ENCODE assay signal across 8 cellular contexts in genomic region chr7:66557214-66558200, GRCh38.
A peak's percentile ranks its signal among the peaks of the same experiment; 100 is the strongest.
DNase-seq lines count a peak whose midpoint lies in the region; ATAC-seq and TF ChIP-seq lines count a peak whose summit lies in the region.

No MANE protein-coding gene starts in this region.

- H3K27ac Mint-ChIP-seq in activated T-cell treated with anti-CD3 and anti-CD28 coated beads, Interleukin-2, amount 50 U/mL, for 72 hours, result no peak overlapping the region
- H3K27ac Mint-ChIP-seq in stimulated activated naive CD8-positive, alpha-beta T cell treated with anti-CD3 and anti-CD28 coated beads, Interleukin-15, amount 100 ng/mL, for 72 hours, result no peak overlapping the region

- H3K4me2 ChIP-seq in neural cell (ENCODE audit: low read length), result no peak overlapping the region

- H3K27me3 Mint-ChIP-seq in activated T-cell treated with anti-CD3 and anti-CD28 coated beads, Interleukin-2, amount 50 U/mL, for 72 hours (ENCODE audit: low read depth), result no peaks in the 10 kb centered on the region
- H3K27me3 Mint-ChIP-seq in stimulated activated naive CD8-positive, alpha-beta T cell treated with anti-CD3 and anti-CD28 coated beads, Interleukin-15, amount 100 ng/mL, for 72 hours, result no peaks in the 10 kb centered on the region

- TF ChIP-seq CTCF in fibroblast of mammary gland (conservative IDR thresholded peaks at IDR 0.05; ENCODE audit: control insufficient read depth, insufficient read depth, low read depth, low read length) (peak; percentile 86), neural cell (IDR thresholded peaks at IDR 0.05; ENCODE audit: poor library complexity, severe bottlenecking) (peak; percentile 92)

- peak; percentile 78 for DNase-seq in ELF-1 (ENCODE audit: low read depth, low spot score)
- DNase-seq in OCI-M1 (lab: John Stamatoyannopoulos, UW), result peak; percentile 69
- peak; percentile 72 to 82 for DNase-seq in activated T-cell treated with anti-CD3 and anti-CD28 coated beads, Interleukin-2, amount 50 U/mL, for 72 hours
- DNase-seq in fibroblast of mammary gland (ENCODE audit: low read depth), result peak; percentile 43
- DNase-seq in stimulated activated naive CD8-positive, alpha-beta T cell treated with anti-CD3 and anti-CD28 coated beads, Interleukin-15, amount 100 ng/mL, for 72 hours, result peak; percentile 67 to 71

- no peaks in the 10 kb centered on the region for H3K9me2 ChIP-seq in neural cell (ENCODE audit: insufficient read depth, low read length)

- H3K9ac ChIP-seq in neural cell (ENCODE audit: low read length), result no peak overlapping the region

- no peak for TF ChIP-seq EP300 in neural cell (conservative IDR thresholded peaks at IDR 0.05; ENCODE audit: poor library complexity, severe bottlenecking)

- no peaks in the 10 kb centered on the region for H3F3A ChIP-seq in neural cell (ENCODE audit: insufficient read depth, low read length, poor library complexity, severe bottlenecking)

- H3K27me3 ChIP-seq in neural cell (ENCODE audit: insufficient read depth, low read depth, low read length), result no peaks in the 10 kb centered on the region

- H3K27ac ChIP-seq in neural cell (ENCODE audit: low read length), result no peak overlapping the region

- no peak overlapping the region for H2AFZ ChIP-seq in neural cell (ENCODE audit: low read depth, low read length)

- H4K20me1 ChIP-seq in neural cell (ENCODE audit: insufficient read depth), result no peaks in the 10 kb centered on the region

- no peaks in the 10 kb centered on the region for H3K9me3 Mint-ChIP-seq in activated T-cell treated with anti-CD3 and anti-CD28 coated beads, Interleukin-2, amount 50 U/mL, for 72 hours
- no peaks in the 10 kb centered on the region for H3K9me3 Mint-ChIP-seq in stimulated activated naive CD8-positive, alpha-beta T cell treated with anti-CD3 and anti-CD28 coated beads, Interleukin-15, amount 100 ng/mL, for 72 hours

- H3K36me3 ChIP-seq in neural cell (ENCODE audit: insufficient read depth, low read length), result no peaks in the 10 kb centered on the region

- H3K79me2 ChIP-seq in neural cell (replicated peaks; ENCODE audit: insufficient read depth, low read length), result no peaks in the 10 kb centered on the region

- no peaks in the 10 kb centered on the region for H3K4me1 Mint-ChIP-seq in activated T-cell treated with anti-CD3 and anti-CD28 coated beads, Interleukin-2, amount 50 U/mL, for 72 hours (ENCODE audit: low read depth)
- H3K4me1 Mint-ChIP-seq in stimulated activated naive CD8-positive, alpha-beta T cell treated with anti-CD3 and anti-CD28 coated beads, Interleukin-15, amount 100 ng/mL, for 72 hours, result peaks cover 14% of the 10 kb centered on the region

- ATAC-seq in HG02759 (IDR thresholded peaks at IDR 0.05; ENCODE audit: unreplicated experiment), result peak; percentile 64
- ATAC-seq in activated T-cell treated with anti-CD3 and anti-CD28 coated beads, Interleukin-2, amount 50 U/mL, for 72 hours (replicated peaks in 1 of 2), result peak; percentile 75 to 81
- peak; percentile 69 for ATAC-seq in stimulated activated naive CD8-positive, alpha-beta T cell treated with anti-CD3 and anti-CD28 coated beads, Interleukin-15, amount 100 ng/mL, for 72 hours
- ATAC-seq in HG03469 (IDR thresholded peaks at IDR 0.05; ENCODE audit: unreplicated experiment), result no peak

- peaks cover 6 to 8% of the 10 kb centered on the region in 2 donors for H3K36me3 Mint-ChIP-seq in activated T-cell treated with anti-CD3 and anti-CD28 coated beads, Interleukin-2, amount 50 U/mL, for 72 hours (ENCODE audit: insufficient read depth in 2 of 2)

- H3K4me3 ChIP-seq in fibroblast of mammary gland (ENCODE audit: control insufficient read depth, low read depth, low read length) (no peak overlapping the region), neural cell (ENCODE audit: low read length) (no peak overlapping the region)

- H3K9me3 ChIP-seq in neural cell (ENCODE audit: low read length), result no peaks in the 10 kb centered on the region

- H3K4me3 Mint-ChIP-seq in activated T-cell treated with anti-CD3 and anti-CD28 coated beads, Interleukin-2, amount 50 U/mL, for 72 hours, result no peak overlapping the region
- no peak overlapping the region for H3K4me3 Mint-ChIP-seq in stimulated activated naive CD8-positive, alpha-beta T cell treated with anti-CD3 and anti-CD28 coated beads, Interleukin-15, amount 100 ng/mL, for 72 hours

- peak; percentile 85 for TF ChIP-seq RAD21 in neural cell (conservative IDR thresholded peaks at IDR 0.05)

TF ChIP-seq in neural cell, 6 proteins besides CTCF, POLR2A, EP300 and RAD21:
- TF ChIP-seq MXI1 (conservative IDR thresholded peaks at IDR 0.05; ENCODE audit: poor library complexity, severe bottlenecking), result peak; percentile 24
- TF ChIP-seq SMC3 (conservative IDR thresholded peaks at IDR 0.05; ENCODE audit: poor library complexity), result peak; percentile 89
- no peak for TF ChIP-seq EZH2 (IDR thresholded peaks at IDR 0.05; ENCODE audit: borderline replicate concordance, insufficient read depth, low read length, poor library complexity, severe bottlenecking)
